In genomic region chr9:15824310-15824709, GRCh38 we compare ENCODE assay signal across 12 cellular contexts.
A peak's percentile ranks its signal among the peaks of the same experiment; 100 is the strongest.
DNase-seq lines count a peak whose midpoint lies in the region; TF ChIP-seq lines count a peak whose summit lies in the region.
"Had no signal": no experiment of that assay in that cellular context is flagged by ENCODE, and none has a peak within 500 bp of the region (broad histone marks: within the 10 kb centered on the region; RNA-seq: fewer than 3 reads in every experiment).

No MANE protein-coding gene starts in this region.

- no TSS peak for BruUV-seq in A673 (replicated peaks; lab: Mats Ljungman, UMichigan)

- no peaks in the 10 kb centered on the region for H3K36me3 Mint-ChIP-seq in activated CD4-positive, alpha-beta T cell treated with anti-CD3 and anti-CD28 coated beads, Interleukin-2, amount 10 ng/mL, durations not matched to agents 7 days and 5 days (ENCODE audit: low read depth)
- H3K36me3 Mint-ChIP-seq: activated naive CD4-positive, alpha-beta T cell treated with anti-CD3 and anti-CD28 coated beads, Interleukin-2, amount 50 U/mL, for 24 hours; CD8-positive, alpha-beta memory T cell had no signal

- no peak overlapping the region for H2AFZ ChIP-seq in OCI-LY1 (ENCODE audit: low read length)

- no peaks in the 10 kb centered on the region for H4K20me1 ChIP-seq in OCI-LY1 (ENCODE audit: insufficient read depth, low read length)

- H3K36me3 ChIP-seq in A673 (ENCODE audit: insufficient read depth, low read length, poor library complexity, severe bottlenecking) (no peaks in the 10 kb centered on the region), OCI-LY1 (ENCODE audit: insufficient read depth, low read length) (no peaks in the 10 kb centered on the region)

- no peak overlapping the region for H3K4me2 ChIP-seq in OCI-LY1 (ENCODE audit: low read length)

- H3K27me3 ChIP-seq in A673 (replicated peaks; ENCODE audit: insufficient read depth, low read depth, low read length, poor library complexity) (no peaks in the 10 kb centered on the region), OCI-LY1 (ENCODE audit: insufficient read depth, low read length) (no peaks in the 10 kb centered on the region)
- H3K27me3 ChIP-seq: foreskin keratinocyte had no signal

- no peaks in the 10 kb centered on the region for H3K79me2 ChIP-seq in OCI-LY1 (ENCODE audit: insufficient read depth, low read length)

- H3F3A ChIP-seq in OCI-LY1 (ENCODE audit: insufficient read depth, low read length) = no peaks in the 10 kb centered on the region

- H3K27ac ChIP-seq in A673 (ENCODE audit: low read depth, low read length, poor library complexity, severe bottlenecking) = no peak overlapping the region
- no peak overlapping the region for H3K27ac ChIP-seq in OCI-LY1 (ENCODE audit: low read depth, low read length, poor library complexity, severe bottlenecking)
- H3K27ac ChIP-seq: foreskin keratinocyte had no signal

- H3K4me1 Mint-ChIP-seq in activated CD4-positive, alpha-beta T cell treated with anti-CD3 and anti-CD28 coated beads, Interleukin-2, amount 10 ng/mL, durations not matched to agents 7 days and 5 days = no peaks in the 10 kb centered on the region
- H3K4me1 Mint-ChIP-seq: activated naive CD4-positive, alpha-beta T cell treated with anti-CD3 and anti-CD28 coated beads, Interleukin-2, amount 50 U/mL, for 24 hours; CD8-positive, alpha-beta memory T cell had no signal

- H3K4me3 ChIP-seq in A673 (ENCODE audit: low read depth, low read length, poor library complexity, severe bottlenecking) (no peak overlapping the region), HFF-Myc (replicated peaks; ENCODE audit: low read depth, low read length) (no peak overlapping the region), OCI-LY1 (ENCODE audit: low read depth, low read length, poor library complexity, severe bottlenecking) (no peak overlapping the region), epithelial cell of proximal tubule (ENCODE audit: low read depth, low read length) (no peak overlapping the region)

- CTCF ChIA-PET in A673 (lab: Charles Lee) = no interaction called here
- CTCF ChIA-PET in activated CD4-positive, alpha-beta T cell treated with anti-CD3 and anti-CD28 coated beads, Interleukin-2, amount 10 ng/mL, durations not matched to agents 7 days and 5 days (lab: Charles Lee) = no interaction called here

- H3K9me2 ChIP-seq in OCI-LY1 (ENCODE audit: low read depth, low read length) = no peaks in the 10 kb centered on the region

- H3K4me1 ChIP-seq in A673 (ENCODE audit: insufficient read depth, low read length, poor library complexity, severe bottlenecking) (no peaks in the 10 kb centered on the region), OCI-LY1 (ENCODE audit: insufficient read depth, low read length, severe bottlenecking) (no peaks in the 10 kb centered on the region)
- H3K4me1 ChIP-seq: foreskin keratinocyte had no signal

- TF ChIP-seq CTCF in A673 (conservative IDR thresholded peaks at IDR 0.05; ENCODE audit: low read depth, low read length) (peak; percentile 29; the same call in 1 of the 2 replicates), HFF-Myc (IDR thresholded peaks at IDR 0.05; ENCODE audit: low read depth, low read length, missing control alignments) (peak; percentile 40), OCI-LY1 (IDR thresholded peaks at IDR 0.05; ENCODE audit: low read length) (peak; percentile 25; the same call in 1 of the 2 replicates), epithelial cell of proximal tubule (conservative IDR thresholded peaks at IDR 0.05; ENCODE audit: low read depth, low read length) (peak; percentile 41)

- H3K27me3 Mint-ChIP-seq in activated CD4-positive, alpha-beta T cell treated with anti-CD3 and anti-CD28 coated beads, Interleukin-2, amount 10 ng/mL, durations not matched to agents 7 days and 5 days = no peaks in the 10 kb centered on the region
- H3K27me3 Mint-ChIP-seq: activated naive CD4-positive, alpha-beta T cell treated with anti-CD3 and anti-CD28 coated beads, Interleukin-2, amount 50 U/mL, for 24 hours had no signal

- H3K9me3 Mint-ChIP-seq in activated CD4-positive, alpha-beta T cell treated with anti-CD3 and anti-CD28 coated beads, Interleukin-2, amount 10 ng/mL, durations not matched to agents 7 days and 5 days = no peaks in the 10 kb centered on the region
- H3K9me3 Mint-ChIP-seq: activated naive CD4-positive, alpha-beta T cell treated with anti-CD3 and anti-CD28 coated beads, Interleukin-2, amount 50 U/mL, for 24 hours had no signal

- H3K4me3 Mint-ChIP-seq in activated CD4-positive, alpha-beta T cell treated with anti-CD3 and anti-CD28 coated beads, Interleukin-2, amount 10 ng/mL, durations not matched to agents 7 days and 5 days = no peak overlapping the region
- H3K4me3 Mint-ChIP-seq: activated naive CD4-positive, alpha-beta T cell treated with anti-CD3 and anti-CD28 coated beads, Interleukin-2, amount 50 U/mL, for 24 hours; CD8-positive, alpha-beta memory T cell had no signal

- H3K9me3 ChIP-seq in A673 (ENCODE audit: low read depth, low read length, poor library complexity, severe bottlenecking) = no peaks in the 10 kb centered on the region
- H3K9me3 ChIP-seq in OCI-LY1 (ENCODE audit: low read length) = no peaks in the 10 kb centered on the region

- intact Hi-C loops in A673 (cut with micrococcal nuclease; ENCODE audit: unreplicated experiment) = no loop called here

- H3K27ac Mint-ChIP-seq in activated CD4-positive, alpha-beta T cell treated with anti-CD3 and anti-CD28 coated beads, Interleukin-2, amount 10 ng/mL, durations not matched to agents 7 days and 5 days = no peak overlapping the region
- H3K27ac Mint-ChIP-seq: activated naive CD4-positive, alpha-beta T cell treated with anti-CD3 and anti-CD28 coated beads, Interleukin-2, amount 50 U/mL, for 24 hours; CD8-positive, alpha-beta memory T cell had no signal

- POLR2A ChIA-PET in A673 (lab: Charles Lee; ENCODE audit: low non-redundant PET) = no interaction called here
- POLR2A ChIA-PET in activated CD4-positive, alpha-beta T cell treated with anti-CD3 and anti-CD28 coated beads, Interleukin-2, amount 10 ng/mL, durations not matched to agents 7 days and 5 days (lab: Charles Lee) = no interaction called here

- DNase-seq in A673 (ENCODE audit: low spot score) = peak; percentile 19
- peak; percentile 29 for DNase-seq in HFF-Myc (ENCODE audit: extremely low read depth, low read depth)
- DNase-seq in epithelial cell of proximal tubule (ENCODE audit: low read depth) = no peak
- DNase-seq in activated CD4-positive, alpha-beta T cell treated with anti-CD3 and anti-CD28 coated beads, Interleukin-2, amount 10 ng/mL, durations not matched to agents 7 days and 5 days = no peak
- no peak for DNase-seq in NCI-H1436 treated with DMSO at 0.1 percent for 48 hours (lab: John Stamatoyannopoulos, UW)
- no peak for DNase-seq in islet precursor cell
- DNase-seq in inferior parietal cortex (ENCODE audit: extremely low spot score) = no peak
- DNase-seq: activated CD4-positive, CD25-positive, alpha-beta regulatory T cell; CD8-positive, alpha-beta memory T cell had no signal

- H3K9ac ChIP-seq in OCI-LY1 (ENCODE audit: low read length) = no peak overlapping the region

Comparison
In these comparisons a context has a peak if more than half of its experiments do, and no peak if none do; other contexts are left out.
1. DNase-seq: peak in A673 (single experiment) and HFF-Myc (single experiment); none in epithelial cell of proximal tubule (single experiment), activated CD4-positive, alpha-beta T cell treated with anti-CD3 and anti-CD28 coated beads, Interleukin-2, amount 10 ng/mL, durations not matched to agents 7 days and 5 days (single experiment), NCI-H1436 treated with DMSO at 0.1 percent for 48 hours (single experiment), islet precursor cell (single experiment) and inferior parietal cortex (single experiment).
2. Peak in every context shown above with its lines, with median percentiles within 50 percentile points of each other: CTCF ChIP-seq.